Comparison of ENCODE assay signal across 22 cellular contexts in genomic region chr4:111234939-111235338, GRCh38.
"Had no signal": no experiment of that assay in that cellular context is flagged by ENCODE, and none has a peak within 500 bp of the region (broad histone marks: within the 10 kb centered on the region; RNA-seq: fewer than 3 reads in every experiment).

No MANE protein-coding gene starts in this region.

- H3K4me1 ChIP-seq: pancreas, prostate gland, right lobe of liver, sigmoid colon, stomach, thyroid gland, tibial nerve, upper lobe of left lung, vagina had no signal

- H3K4me3 ChIP-seq: pancreas, prostate gland, right lobe of liver, sigmoid colon, stomach, thoracic aorta, thyroid gland, tibial nerve, upper lobe of left lung, vagina had no signal

- H3K27ac ChIP-seq: pancreas, prostate gland, right lobe of liver, sigmoid colon, stomach, thoracic aorta, thyroid gland, tibial nerve, upper lobe of left lung, vagina had no signal

- H3K27me3 ChIP-seq: pancreas, right lobe of liver, sigmoid colon, stomach, thyroid gland, tibial nerve, upper lobe of left lung, vagina had no signal

- H3K36me3 ChIP-seq: pancreas, prostate gland, right lobe of liver, sigmoid colon, stomach, thoracic aorta, thyroid gland, tibial nerve, upper lobe of left lung, vagina had no signal

- DNase-seq: naive thymus-derived CD4-positive, alpha-beta T cell; natural killer cell; pancreas; right cardiac atrium; right lobe of liver; sigmoid colon; small intestine; stimulated activated CD4-positive, alpha-beta T cell treated with anti-CD3 and anti-CD28 coated beads, Interleukin-15, amount 100 ng/mL, for 24 hours; stimulated activated CD4-positive, alpha-beta T cell treated with anti-CD3 and anti-CD28 coated beads, Interleukin-2, amount 100 ng/mL, for 24 hours; stimulated activated CD4-positive, alpha-beta T cell treated with anti-CD3 and anti-CD28 coated beads, Interleukin-2, amount 100 ng/mL, for 48 hours; stimulated activated CD4-positive, alpha-beta T cell treated with anti-CD3 and anti-CD28 coated beads, Interleukin-4, amount 100 ng/mL, for 24 hours; stimulated activated naive B cell treated with anti-CD40 and anti-IgM and Interleukin-4, amounts not matched to agents 10 μg/mL and 1 μg/mL and 100 μg/mL, for 72 hours; stimulated activated naive CD4-positive, alpha-beta T cell treated with Interleukin-2 at 50 U/mL for 16 hours; stomach; thyroid gland; trophoblast cell; upper lobe of left lung had no signal

- ATAC-seq: naive thymus-derived CD4-positive, alpha-beta T cell; natural killer cell; pancreas; right cardiac atrium; right lobe of liver; stimulated activated effector memory CD8-positive, alpha-beta T cell treated with anti-CD3 and anti-CD28 coated beads, Interleukin-12 subunit alpha, Interleukin-12 subunit beta, amount 100 ng/mL, for 72 hours; stimulated activated naive B cell treated with anti-CD40 and anti-IgM and Interleukin-4, amounts not matched to agents 10 μg/mL and 1 μg/mL and 100 μg/mL, for 72 hours had no signal

- H3K9me3 ChIP-seq: pancreas, prostate gland, right lobe of liver, sigmoid colon, stomach, thoracic aorta, thyroid gland, tibial nerve, upper lobe of left lung, vagina had no signal
